ENCODE assay signal across 2 cellular contexts in the genomic region with DNA sequence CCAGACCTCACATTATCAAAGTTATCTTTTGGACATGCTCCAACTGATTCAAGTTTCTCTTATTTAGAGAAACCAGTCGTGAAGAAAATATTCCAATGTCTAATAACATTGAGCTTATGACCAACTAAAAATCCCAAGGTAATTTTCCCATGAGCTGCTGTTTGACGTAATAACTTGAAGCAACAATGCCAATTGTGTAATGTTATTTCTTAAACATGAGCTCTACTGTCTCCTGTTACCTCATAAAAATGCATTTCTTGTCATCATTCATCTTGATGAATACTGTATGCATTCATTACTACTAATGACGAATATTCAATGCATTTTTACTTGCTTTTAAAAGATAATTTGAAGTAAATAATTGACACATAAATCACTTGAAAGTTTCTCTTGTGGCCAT.
TF ChIP-seq lines count a peak whose summit lies in the region.

No MANE protein-coding gene starts in this region.

TF ChIP-seq in SK-N-SH treated with all-trans-retinoic acid at 6 μM for 48 hours, 23 proteins besides CTCF, POLR2A, EP300 and RAD21 (continued from another document):
- TF ChIP-seq PATZ1 (CRISPR knock-in tag; IDR thresholded peaks at IDR 0.05; ENCODE audit: borderline replicate concordance) (no peak), ISL1 (CRISPR knock-in tag; IDR thresholded peaks at IDR 0.05) (peak; percentile 94), GLIS3 (CRISPR knock-in tag; IDR thresholded peaks at IDR 0.05) (no peak), TCF4 (CRISPR knock-in tag; IDR thresholded peaks at IDR 0.05; ENCODE audit: borderline replicate concordance) (0 out of 2 replicates have a peak, but pooled peaks have one; percentile 12), SNAI2 (CRISPR knock-in tag; IDR thresholded peaks at IDR 0.05) (peak; percentile 60; the same call in 1 of the 2 replicates), ZFP3 (CRISPR knock-in tag; IDR thresholded peaks at IDR 0.05) (peak; percentile 65; the same call in 1 of the 2 replicates)

TF ChIP-seq in SK-N-SH, 30 proteins besides CTCF, POLR2A, EP300 and RAD21 (continued from another document):
- TF ChIP-seq, protein P1, sequence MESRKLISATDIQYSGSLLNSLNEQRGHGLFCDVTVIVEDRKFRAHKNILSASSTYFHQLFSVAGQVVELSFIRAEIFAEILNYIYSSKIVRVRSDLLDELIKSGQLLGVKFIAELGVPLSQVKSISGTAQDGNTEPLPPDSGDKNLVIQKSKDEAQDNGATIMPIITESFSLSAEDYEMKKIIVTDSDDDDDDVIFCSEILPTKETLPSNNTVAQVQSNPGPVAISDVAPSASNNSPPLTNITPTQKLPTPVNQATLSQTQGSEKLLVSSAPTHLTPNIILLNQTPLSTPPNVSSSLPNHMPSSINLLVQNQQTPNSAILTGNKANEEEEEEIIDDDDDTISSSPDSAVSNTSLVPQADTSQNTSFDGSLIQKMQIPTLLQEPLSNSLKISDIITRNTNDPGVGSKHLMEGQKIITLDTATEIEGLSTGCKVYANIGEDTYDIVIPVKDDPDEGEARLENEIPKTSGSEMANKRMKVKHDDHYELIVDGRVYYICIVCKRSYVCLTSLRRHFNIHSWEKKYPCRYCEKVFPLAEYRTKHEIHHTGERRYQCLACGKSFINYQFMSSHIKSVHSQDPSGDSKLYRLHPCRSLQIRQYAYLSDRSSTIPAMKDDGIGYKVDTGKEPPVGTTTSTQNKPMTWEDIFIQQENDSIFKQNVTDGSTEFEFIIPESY (IDR thresholded peaks at IDR 0.05; ENCODE audit: borderline replicate concordance, low read depth) = no peak
TF ChIP-seq in SK-N-SH: peak in this region for 0.
